ENCODE assay signal across 1 cellular context in the genomic region with DNA sequence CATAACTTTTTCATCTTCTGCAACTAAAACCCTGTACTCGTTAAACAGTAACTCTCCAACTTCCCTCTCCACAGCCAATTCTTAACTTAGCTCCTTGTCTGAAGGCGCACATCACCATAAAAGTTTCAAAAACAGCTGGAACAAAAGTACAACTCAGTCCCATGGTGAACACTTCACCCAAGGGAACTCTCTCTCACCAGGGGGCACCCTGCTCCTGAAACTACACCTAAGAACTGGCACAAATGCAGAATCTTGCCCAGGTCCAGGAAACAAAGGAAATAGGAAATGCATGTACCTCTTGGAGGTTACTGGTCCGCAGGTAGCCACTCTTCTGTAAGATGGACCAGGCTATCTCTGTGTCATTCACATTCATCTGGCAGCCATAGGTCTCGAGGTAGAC.
TF ChIP-seq lines count a peak whose summit lies in the region.

No MANE protein-coding gene starts in this region.

TF ChIP-seq in HepG2, 621 proteins besides CTCF, POLR2A, EP300 and RAD21:
- TF ChIP-seq ZNF768 (CRISPR knock-in tag; IDR thresholded peaks at IDR 0.05) (no peak), STAG1 (CRISPR knock-in tag; IDR thresholded peaks at IDR 0.05) (peak; percentile 55), SMC3 (IDR thresholded peaks at IDR 0.05; ENCODE audit: low read length) (peak; percentile 31; the same call in 1 of the 2 replicates)
